Comparison of ENCODE assay signal across 15 cellular contexts in the genomic region with DNA sequence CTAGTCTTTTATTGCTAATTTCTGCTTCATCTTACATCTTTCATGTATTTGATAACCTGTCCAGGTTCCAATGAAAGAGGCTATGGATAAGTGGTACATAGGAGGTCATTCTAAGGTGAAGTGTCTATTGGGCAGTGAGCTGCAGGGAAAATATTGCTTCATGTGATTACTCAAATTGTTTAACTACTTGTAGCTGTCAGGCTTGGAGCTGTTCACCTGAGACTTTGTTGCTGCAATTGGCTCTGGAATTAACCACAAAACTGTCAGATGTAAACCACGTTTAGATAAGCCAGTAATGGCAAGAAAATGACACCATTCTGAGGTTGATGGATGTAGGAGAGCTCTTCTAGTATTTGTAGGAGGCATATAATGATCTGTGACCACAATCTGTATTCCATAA. TPM values are rescaled to one million over a fixed set of nuclear protein-coding genes. Genes with fewer than 3 reads are reported as not detected.
DNase-seq lines count a peak whose midpoint lies in the region; ATAC-seq, FAIRE-seq and TF ChIP-seq lines count a peak whose summit lies in the region.
"Had no signal": no experiment of that assay in that cellular context is flagged by ENCODE, and none has a peak within 500 bp of the region (broad histone marks: within the 10 kb centered on the region; RNA-seq: fewer than 3 reads in every experiment).

No MANE protein-coding gene starts in this region.

- no peak for ATAC-seq in GM18505 (IDR thresholded peaks at IDR 0.05; ENCODE audit: unreplicated experiment)
- no peak for ATAC-seq in GM21723 (IDR thresholded peaks at IDR 0.05; ENCODE audit: unreplicated experiment)
- ATAC-seq in HG03442 (IDR thresholded peaks at IDR 0.05; ENCODE audit: unreplicated experiment), result no peak
- ATAC-seq in GM19463 (IDR thresholded peaks at IDR 0.05; ENCODE audit: unreplicated experiment), result no peak

- no peaks in the 10 kb centered on the region for H4K20me1 ChIP-seq in keratinocyte (ENCODE audit: control insufficient read depth, extremely low read depth, insufficient read depth, low read length)

- no peaks in the 10 kb centered on the region for H3K79me2 ChIP-seq in keratinocyte (ENCODE audit: control insufficient read depth, insufficient read depth, low read length)

- no peak overlapping the region for H3K4me3 ChIP-seq in AG10803 (ENCODE audit: low read length)
- H3K4me3 ChIP-seq in keratinocyte (ENCODE audit: control insufficient read depth in 2 of 3, extremely low read depth in 1 of 3, insufficient read depth in 2 of 3, low read depth in 1 of 3, low read length in 3 of 3), result no peak overlapping the region
- H3K4me3 ChIP-seq: ovary had no signal

- no peaks in the 10 kb centered on the region for H3K9me1 ChIP-seq in keratinocyte (ENCODE audit: control insufficient read depth, extremely low read depth, insufficient read depth, low read length)

- TF ChIP-seq POLR2A in GM18505 (IDR thresholded peaks at IDR 0.05; ENCODE audit: borderline replicate concordance, extremely low read depth, insufficient read depth, insufficient read length), result no peak

- H3K4me2 ChIP-seq in keratinocyte (ENCODE audit: control insufficient read depth, extremely low read depth, insufficient read depth, low read depth, low read length), result no peak overlapping the region

- H3K9ac ChIP-seq in keratinocyte (ENCODE audit: control insufficient read depth, extremely low read depth, insufficient read depth, low read length), result no peak overlapping the region

- peaks cover 3% of the 10 kb centered on the region for H3K4me1 ChIP-seq in keratinocyte (ENCODE audit: control insufficient read depth, extremely low read depth, insufficient read depth, low read length)

- no peak for TF ChIP-seq CTCF in AG10803 (conservative IDR thresholded peaks at IDR 0.05; ENCODE audit: low read length)
- no peak for TF ChIP-seq CTCF in keratinocyte (optimal IDR thresholded peaks at IDR 0.05 in 1 of 3, IDR thresholded peaks at IDR 0.05 in 1 of 3, conservative IDR thresholded peaks at IDR 0.05 in 1 of 3; ENCODE audit: extremely low read depth in 1 of 3, insufficient read depth in 2 of 3, low read length in 3 of 3)

- no peak overlapping the region for H3K27ac ChIP-seq in keratinocyte (ENCODE audit: control insufficient read depth, insufficient read depth, low read length)
- H3K27ac ChIP-seq: ovary had no signal

- dilution Hi-C loops in keratinocyte (cut with MboI; ENCODE audit: extremely low pct_ligation_motif_present, low sequenced_read_pairs), result loop anchor here (25.0 kb wide), 1 partner anchor 113 kb away; no protein-coding TSS in a partner anchor

- peak; percentile 24 for DNase-seq in AG10803 (ENCODE audit: low read depth)
- peak; percentile 27 for DNase-seq in NCI-H128 (lab: John Stamatoyannopoulos, UW; ENCODE audit: unreplicated experiment)
- DNase-seq in RCC 7860 (ENCODE audit: low spot score), result peak; percentile 47
- DNase-seq in keratinocyte (ENCODE audit: low read depth, low spot score), result no peak
- DNase-seq: activated CD8-positive, alpha-beta memory T cell treated with anti-CD3 and anti-CD28 coated beads for 24 hours; central memory CD4-positive, alpha-beta T cell; effector memory CD4-positive, alpha-beta T cell; EL; ovary; SIG-M5; substantia nigra had no signal

- H3K27me3 ChIP-seq in keratinocyte (ENCODE audit: control insufficient read depth, extremely low read depth, insufficient read depth, low read length), result no peaks in the 10 kb centered on the region
- H3K27me3 ChIP-seq: ovary had no signal

- no peaks in the 10 kb centered on the region for H3K36me3 ChIP-seq in keratinocyte (ENCODE audit: control insufficient read depth in 2 of 2, extremely low read depth in 1 of 2, insufficient read depth in 2 of 2, low read length in 2 of 2)
- H3K36me3 ChIP-seq: ovary had no signal

- no peaks in the 10 kb centered on the region for H3K9me3 ChIP-seq in keratinocyte (ENCODE audit: control insufficient read depth, low read depth, low read length)
- H3K9me3 ChIP-seq: ovary had no signal

- peak; percentile 84 for FAIRE-seq in RCC 7860 (lab: Jason Lieb, UNC)
- FAIRE-seq in keratinocyte (lab: Jason Lieb, UNC), result peak; percentile 71

- H2AFZ ChIP-seq in keratinocyte (ENCODE audit: control insufficient read depth, low read length), result no peak overlapping the region

RNA-seq across cellular contexts. Expression of a gene that starts 26.0 kb away (rescaled TPM):
- polyA plus RNA-seq in keratinocyte, result 0.35 to 2.2 TPM (median 1.1 TPM) in 3 replicates
- polyA plus RNA-seq in keratinocyte (2011; ENCODE audit: low read depth), result not detected
- 0.23 and 0.30 TPM in 2 replicates for polyA plus RNA-seq in keratinocyte (2011; cell fraction: cytosol; rRNA removed)
- 0.69 and 1.4 TPM in 2 replicates for polyA plus RNA-seq in keratinocyte (2011; cell fraction: nucleus; rRNA removed)
- 0.14 and 1.1 TPM in 2 replicates for polyA plus RNA-seq in keratinocyte (2012; ENCODE audit: low replicate concordance)
- polyA minus RNA-seq in keratinocyte, result 2.4 to 5.1 TPM (median 3.0 TPM) in 3 replicates
- polyA minus RNA-seq in keratinocyte (2011; cell fraction: cytosol; rRNA and poly(A)+ RNA removed), result 3.3 TPM
- 1.3 and 4.3 TPM in 2 replicates for polyA minus RNA-seq in keratinocyte (2011; cell fraction: nucleus; rRNA and poly(A)+ RNA removed)
